1 cellular context compared by ENCODE assay signal in genomic region chr12:49610785-49611184, GRCh38. TPM values are rescaled to one million over a fixed set of nuclear protein-coding genes. Genes with fewer than 3 reads are reported as not detected.
"Had no signal": no experiment of that assay in that cellular context is flagged by ENCODE, and none has a peak within 500 bp of the region (broad histone marks: within the 10 kb centered on the region; RNA-seq: fewer than 3 reads in every experiment).

No MANE protein-coding gene starts in this region.

RNA-seq across cellular contexts. Expression of gene FAM186B, which starts 5.3 kb away (rescaled TPM):
- total RNA-seq: ascending aorta had no signal
